9 cellular contexts compared by ENCODE assay signal in the genomic region with DNA sequence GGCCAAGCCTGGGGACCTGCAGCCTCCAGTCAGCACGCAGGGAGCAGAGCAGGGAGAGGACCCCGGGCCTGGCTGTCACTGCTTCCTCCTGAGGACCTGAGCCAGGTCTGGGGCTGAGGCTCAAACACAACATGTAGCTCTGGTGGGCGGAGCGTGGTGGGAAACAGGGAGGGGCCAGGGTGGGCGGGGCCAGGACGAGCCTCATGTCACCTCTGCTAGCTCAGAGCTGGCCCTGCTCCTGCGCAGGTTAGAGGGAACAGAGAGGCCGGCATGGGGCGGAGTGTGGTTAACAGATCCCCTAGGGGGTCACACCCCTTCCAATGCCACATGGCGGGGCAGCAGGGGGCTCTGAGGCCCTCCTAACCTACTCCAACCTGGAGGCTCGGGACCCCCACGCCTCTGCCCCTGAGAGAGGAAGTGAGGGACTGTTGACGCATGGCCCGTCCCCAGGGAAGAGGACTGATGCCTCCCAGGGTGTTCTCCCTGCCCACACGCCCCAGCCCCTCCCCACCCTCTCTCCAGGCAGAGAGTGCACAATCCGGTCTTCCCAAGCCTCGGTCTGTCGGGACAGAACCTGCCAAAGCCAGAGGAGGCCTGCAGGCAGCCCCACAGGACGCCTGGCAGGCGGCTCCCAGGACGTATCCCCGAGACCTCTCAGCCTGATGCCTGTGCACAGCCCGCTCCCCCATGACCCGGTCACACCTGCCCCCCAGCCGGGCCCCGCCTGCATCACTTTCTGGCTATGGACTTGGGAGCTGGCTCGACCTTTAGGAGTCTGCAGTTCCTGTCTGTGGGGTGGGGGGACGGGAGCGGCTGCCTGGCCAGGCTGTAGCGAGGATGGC. TPM values are rescaled to one million over a fixed set of nuclear protein-coding genes. Genes with fewer than 3 reads are reported as not detected.
DNase-seq lines count a peak whose midpoint lies in the region; ATAC-seq, FAIRE-seq and TF ChIP-seq lines count a peak whose summit lies in the region.
"Had no signal": no experiment of that assay in that cellular context is flagged by ENCODE, and none has a peak within 500 bp of the region (broad histone marks: within the 10 kb centered on the region; RNA-seq: fewer than 3 reads in every experiment).

No MANE protein-coding gene starts in this region.

- peak overlapping the region in 1 of 2 donors; percentile 16 for H3K27ac Mint-ChIP-seq in T-cell
- peak overlapping the region in 1 of 2 donors; percentile 35 for H3K27ac Mint-ChIP-seq in stimulated activated naive CD8-positive, alpha-beta T cell treated with anti-CD3 and anti-CD28 coated beads, Interleukin-15, amount 100 ng/mL, for 72 hours

- no peak for FAIRE-seq in GM19239 (lab: Jason Lieb, UNC)
- FAIRE-seq: colon had no signal

- DNase-seq in GM19239 (ENCODE audit: insufficient read length, low spot score) (peak; percentile 89), T-cell (peak in 2 of 34 experiments; percentile 25 to 27), glomerular visceral epithelial cell (ENCODE audit: extremely low spot score) (peak; percentile 60), NCI-H524 treated with DMSO at 0.1 percent for 48 hours (lab: John Stamatoyannopoulos, UW) (no peak)
- DNase-seq in stimulated activated naive CD8-positive, alpha-beta T cell treated with anti-CD3 and anti-CD28 coated beads, Interleukin-15, amount 100 ng/mL, for 72 hours: no peak

- H3K27me3 Mint-ChIP-seq in T-cell: no peaks in the 10 kb centered on the region
- no peaks in the 10 kb centered on the region for H3K27me3 Mint-ChIP-seq in stimulated activated naive CD8-positive, alpha-beta T cell treated with anti-CD3 and anti-CD28 coated beads, Interleukin-15, amount 100 ng/mL, for 72 hours

- ATAC-seq in T-cell (replicated peaks in 1 of 4) (peak in 3 of 4 experiments; percentile 35 to 48 (median 46)), HG02884 (IDR thresholded peaks at IDR 0.05; ENCODE audit: unreplicated experiment) (no peak), HG03045 (IDR thresholded peaks at IDR 0.05; ENCODE audit: unreplicated experiment) (no peak)
- ATAC-seq in stimulated activated naive CD8-positive, alpha-beta T cell treated with anti-CD3 and anti-CD28 coated beads, Interleukin-15, amount 100 ng/mL, for 72 hours: peak; percentile 27

- CTCF ChIA-PET in T-cell (lab: Charles Lee): interaction anchor here in 1 of 2 donors (0.6 kb wide), 1 partner anchor 544 kb away, joined by 4 read pairs; no protein-coding TSS in a partner anchor

- H3K36me3 Mint-ChIP-seq in T-cell: no peaks in the 10 kb centered on the region

- peak overlapping the region; percentile 98 for H3K27ac ChIP-seq in C4-2B

- TF ChIP-seq CTCF in C4-2B (conservative IDR thresholded peaks at IDR 0.05): no peak

- H3K4me1 Mint-ChIP-seq in T-cell: peaks cover 19 to 41% (median 40%) of the 10 kb centered on the region in 3 donors
- peaks cover 69% of the 10 kb centered on the region for H3K4me1 Mint-ChIP-seq in stimulated activated naive CD8-positive, alpha-beta T cell treated with anti-CD3 and anti-CD28 coated beads, Interleukin-15, amount 100 ng/mL, for 72 hours

- POLR2A ChIA-PET in T-cell (lab: Charles Lee): no interaction called here

- H3K4me3 Mint-ChIP-seq in T-cell: no peak overlapping the region
- H3K4me3 Mint-ChIP-seq in stimulated activated naive CD8-positive, alpha-beta T cell treated with anti-CD3 and anti-CD28 coated beads, Interleukin-15, amount 100 ng/mL, for 72 hours: no peak overlapping the region

- no peaks in the 10 kb centered on the region for H3K9me3 Mint-ChIP-seq in T-cell
- H3K9me3 Mint-ChIP-seq in stimulated activated naive CD8-positive, alpha-beta T cell treated with anti-CD3 and anti-CD28 coated beads, Interleukin-15, amount 100 ng/mL, for 72 hours: no peaks in the 10 kb centered on the region

RNA-seq across cellular contexts. Expression of gene PIEZO1, which starts 15.2 kb away (rescaled TPM):
- total RNA-seq in T-cell: 100 to 1,000 TPM; 139 to 274 (median 240) TPM

RNA-seq across cellular contexts. Expression of gene CDT1, which starts 33.8 kb away (rescaled TPM):
- 1 to 10 TPM in 4 of 5 donors, under 1 TPM in 1; 0.93 to 3.7 (median 1.5) TPM for total RNA-seq in T-cell

RNA-seq across cellular contexts. Expression of gene APRT, which starts 41.9 kb away (rescaled TPM):
- total RNA-seq in T-cell: 100 to 1,000 TPM; 166 to 245 (median 228) TPM

Comparison
In these comparisons a context has a peak if more than half of its experiments do, and no peak if none do; other contexts are left out.
1. DNase-seq: peak in GM19239 (single experiment) and glomerular visceral epithelial cell (single experiment); none in stimulated activated naive CD8-positive, alpha-beta T cell treated with anti-CD3 and anti-CD28 coated beads, Interleukin-15, amount 100 ng/mL, for 72 hours (0 of 2) and NCI-H524 treated with DMSO at 0.1 percent for 48 hours (single experiment).
2. ATAC-seq: peak in T-cell (3 of 4) and stimulated activated naive CD8-positive, alpha-beta T cell treated with anti-CD3 and anti-CD28 coated beads, Interleukin-15, amount 100 ng/mL, for 72 hours (single experiment); none in HG02884 (single experiment) and HG03045 (single experiment).